In genomic region chr6:28709478-28710349, GRCh38 we compare ENCODE assay signal across 11 cellular contexts.
DNase-seq lines count a peak whose midpoint lies in the region; ATAC-seq and TF ChIP-seq lines count a peak whose summit lies in the region.
"Had no signal": no experiment of that assay in that cellular context is flagged by ENCODE, and none has a peak within 500 bp of the region (broad histone marks: within the 10 kb centered on the region; RNA-seq: fewer than 3 reads in every experiment).

No MANE protein-coding gene starts in this region.

- H3K9me3 ChIP-seq in HEK293 (ENCODE audit: control insufficient read depth, insufficient read depth, low read depth, low read length): no peaks in the 10 kb centered on the region

- H3K9ac ChIP-seq in mesendoderm (ENCODE audit: low read length): peak overlapping the region; percentile 83

- H3K4me2 ChIP-seq in mesendoderm (ENCODE audit: low read length): peak overlapping the region; percentile 96

- peak overlapping the region; percentile 44 for H3K27ac ChIP-seq in HEK293 (ENCODE audit: extremely low read depth, low read depth, low read length)
- H3K27ac ChIP-seq in mesendoderm (ENCODE audit: low read depth, low read length): peak overlapping the region; percentile 77
- H3K27ac ChIP-seq: VCaP had no signal

- H3K4me3 ChIP-seq in AG10803 (ENCODE audit: low read length): peak overlapping the region; percentile 52
- peak overlapping the region; percentile 27 for H3K4me3 ChIP-seq in HEK293 (ENCODE audit: low read depth, low read length)
- H3K4me3 ChIP-seq in astrocyte of the spinal cord (ENCODE audit: low read depth, low read length): peak overlapping the region; percentile 16
- peak overlapping the region; percentile 64 for H3K4me3 ChIP-seq in mesendoderm (ENCODE audit: low read length)

- ATAC-seq in GM19467 (IDR thresholded peaks at IDR 0.05; ENCODE audit: unreplicated experiment) (no peak), GM18511 (IDR thresholded peaks at IDR 0.05; ENCODE audit: unreplicated experiment) (no peak)

- H2BK120ac ChIP-seq in mesendoderm (ENCODE audit: low read depth, low read length): peak overlapping the region; percentile 16

- TF ChIP-seq CTCF in AG10803 (conservative IDR thresholded peaks at IDR 0.05; ENCODE audit: low read length) (no peak), HEK293 (tag by site-specific recombination; IDR thresholded peaks at IDR 0.05) (no peak), astrocyte of the spinal cord (IDR thresholded peaks at IDR 0.05; ENCODE audit: low read depth, low read length) (no peak)

- H3K79me1 ChIP-seq in mesendoderm (ENCODE audit: low read length): no peaks in the 10 kb centered on the region

- no peaks in the 10 kb centered on the region for H3K27me3 ChIP-seq in mesendoderm (ENCODE audit: insufficient read depth, low read length, poor library complexity)

- CTCF ChIA-PET in HEK293 (lab: Yijun Ruan, JAX): interaction anchor here (0.5 to 0.7 kb wide), 2 partner anchors 14 to 271 kb away, joined by 3 read pairs; no protein-coding TSS in a partner anchor

- H3K56ac ChIP-seq in mesendoderm (ENCODE audit: low read length): peak overlapping the region; percentile 71

- no peaks in the 10 kb centered on the region for H3K79me2 ChIP-seq in mesendoderm (ENCODE audit: control insufficient read depth, insufficient read depth, low read length)

- H2AK5ac ChIP-seq in mesendoderm (ENCODE audit: low read length): no peak overlapping the region

- in situ Hi-C loops in astrocyte of the spinal cord (cut with HindIII; ENCODE audit: low sequenced_read_pairs): no loop called here

- no peak overlapping the region for H2BK5ac ChIP-seq in mesendoderm (ENCODE audit: low read length)

- no peak overlapping the region for H4K8ac ChIP-seq in mesendoderm (ENCODE audit: low read depth, low read length)

- no peak overlapping the region for H3K18ac ChIP-seq in mesendoderm (ENCODE audit: low read length)

- peak overlapping the region; percentile 57 for H3K23ac ChIP-seq in mesendoderm (ENCODE audit: low read length)

- no peak overlapping the region for H4K5ac ChIP-seq in mesendoderm (ENCODE audit: low read length)

- POLR2A ChIA-PET in HEK293 (lab: Yijun Ruan, JAX): interaction anchor here (0.6 to 1.2 kb wide), 6 partner anchors 19 to 838 kb away, joined by 3 to 5 read pairs (median 3); a partner anchor contains a TSS

- H3K36me3 ChIP-seq in HEK293 (ENCODE audit: control insufficient read depth in 2 of 2, insufficient read depth in 1 of 2, low read length in 2 of 2): no peaks in the 10 kb centered on the region
- no peaks in the 10 kb centered on the region for H3K36me3 ChIP-seq in mesendoderm (ENCODE audit: control insufficient read depth, insufficient read depth, low read length)

- no CpG with 5 or more reads among the region's 30 CpGs for WGBS in mesendoderm (ENCODE audit: extremely low coverage, insufficient coverage, low lambda C conversion rate)

- no peak overlapping the region for H2BK15ac ChIP-seq in mesendoderm (replicated peaks; ENCODE audit: low read depth)

- DNase-seq in AG10803 (ENCODE audit: low read depth) (no peak), astrocyte of the spinal cord (ENCODE audit: low read depth, low spot score) (no peak), mesendoderm (peak; percentile 88), Kasumi-1 (lab: John Stamatoyannopoulos, UW) (no peak), SHP77 (lab: John Stamatoyannopoulos, UW) (no peak)
- DNase-seq: NCI-H1436, posterior cingulate gyrus had no signal

- H3K4me1 ChIP-seq in HEK293 (ENCODE audit: control insufficient read depth, insufficient read depth, low read length): no peaks in the 10 kb centered on the region
- no peaks in the 10 kb centered on the region for H3K4me1 ChIP-seq in mesendoderm (ENCODE audit: control insufficient read depth, low read depth, low read length)

- H3K4ac ChIP-seq in mesendoderm (ENCODE audit: low read depth, low read length): no peak overlapping the region

TF ChIP-seq in HEK293, 187 proteins besides CTCF, POLR2A, EP300 and RAD21:
- TF ChIP-seq PRDM1 (tag by site-specific recombination; IDR thresholded peaks at IDR 0.05) (peak; percentile 81), ZNF600 (tag by site-specific recombination; IDR thresholded peaks at IDR 0.05) (no peak)
